In genomic region chr22:35229865-35230264, GRCh38 we compare ENCODE assay signal across 11 cellular contexts.
"Had no signal": no experiment of that assay in that cellular context is flagged by ENCODE, and none has a peak within 500 bp of the region (broad histone marks: within the 10 kb centered on the region; RNA-seq: fewer than 3 reads in every experiment).

No MANE protein-coding gene starts in this region.

- H2AFZ ChIP-seq: hepatocyte had no signal

- H3K36me3 ChIP-seq: esophagus squamous epithelium had no signal

- H3K4me1 ChIP-seq: psoas muscle had no signal

- H3K4me2 ChIP-seq: hepatocyte had no signal

- H3K4me3 ChIP-seq: esophagus squamous epithelium, hepatocyte, psoas muscle had no signal

- H3K9me3 ChIP-seq: esophagus squamous epithelium, psoas muscle had no signal

- DNase-seq: activated CD4-positive, alpha-beta memory T cell treated with anti-CD3 and anti-CD28 coated beads for 36 hours; activated CD8-positive, alpha-beta memory T cell treated with anti-CD3 and anti-CD28 coated beads, Interleukin-2, amount 10 ng/mL, durations not matched to agents 7 days and 5 days; activated effector memory CD4-positive, alpha-beta T cell treated with anti-CD3 and anti-CD28 coated beads, Interleukin-2, amount 50 U/mL, for 16 hours; activated T-cell treated with anti-CD3 and anti-CD28 coated beads, Interleukin-2, amount 50 U/mL, for 4 hours; esophagus squamous epithelium; midbrain; psoas muscle; stimulated activated naive CD8-positive, alpha-beta T cell treated with anti-CD3 and anti-CD28 coated beads, Interleukin-15, amount 100 ng/mL, for 72 hours; T-helper 9 cell had no signal

- H3K27ac ChIP-seq: esophagus squamous epithelium, hepatocyte, psoas muscle, VCaP had no signal

- H3K79me2 ChIP-seq: hepatocyte had no signal
